Comparison of ENCODE assay signal across 13 cellular contexts in genomic region chr17:550041-550398, GRCh38.
DNase-seq lines count a peak whose midpoint lies in the region; ATAC-seq, FAIRE-seq and TF ChIP-seq lines count a peak whose summit lies in the region.
"Had no signal": no experiment of that assay in that cellular context is flagged by ENCODE, and none has a peak within 500 bp of the region (broad histone marks: within the 10 kb centered on the region; RNA-seq: fewer than 3 reads in every experiment).

No MANE protein-coding gene starts in this region.

- H3K36me3 ChIP-seq in hepatocyte (replicated peaks; ENCODE audit: insufficient read depth, low read depth) = no peaks in the 10 kb centered on the region

- H3K4me1 ChIP-seq in hepatocyte (ENCODE audit: insufficient read depth) = peaks cover 8% of the 10 kb centered on the region
- H3K4me1 ChIP-seq: gastrocnemius medialis had no signal

- peak overlapping the region; percentile 69 for H3K4me2 ChIP-seq in hepatocyte

- 87% methylated on average over 3 of the region's 3 CpGs for WGBS in hepatocyte (ENCODE audit: low lambda C conversion rate, missing lambda C conversion rate)

- H3K27ac ChIP-seq in hepatocyte = peak overlapping the region; percentile 87

- no peaks in the 10 kb centered on the region for H4K20me1 ChIP-seq in hepatocyte (ENCODE audit: insufficient read depth, poor library complexity, severe bottlenecking)

- no peak for ATAC-seq in GM21529 (IDR thresholded peaks at IDR 0.05; ENCODE audit: unreplicated experiment)
- ATAC-seq: effector memory CD8-positive, alpha-beta T cell; gastrocnemius medialis; sciatic nerve had no signal

- no peak for FAIRE-seq in urothelium cell line (lab: Jason Lieb, UNC)

- H3K4me3 ChIP-seq in hepatocyte = no peak overlapping the region
- H3K4me3 ChIP-seq: gastrocnemius medialis had no signal

- no peaks in the 10 kb centered on the region for H3K27me3 ChIP-seq in hepatocyte
- H3K27me3 ChIP-seq: gastrocnemius medialis had no signal

- no peak overlapping the region for H2AFZ ChIP-seq in hepatocyte

- no peak for TF ChIP-seq CTCF in hepatocyte (IDR thresholded peaks at IDR 0.05; ENCODE audit: poor library complexity)

- H3K79me2 ChIP-seq in hepatocyte = no peaks in the 10 kb centered on the region

- DNase-seq in H4 (ENCODE audit: low spot score) (peak; percentile 25), amniotic epithelial cell (ENCODE audit: low read depth) (peak; percentile 86), hepatocyte (ENCODE audit: low spot score) (no peak), urothelium cell line (ENCODE audit: low spot score) (peak; percentile 23), T1000 (lab: John Stamatoyannopoulos, UW) (no peak), COR-L47 (lab: John Stamatoyannopoulos, UW) (no peak)
- DNase-seq: activated naive CD4-positive, alpha-beta T cell; CD4-positive, CD25-positive, alpha-beta regulatory T cell; effector memory CD8-positive, alpha-beta T cell; gastrocnemius medialis; NCI-H2029 had no signal

- H3K9me3 ChIP-seq in hepatocyte (ENCODE audit: low read depth) = no peaks in the 10 kb centered on the region
- H3K9me3 ChIP-seq: gastrocnemius medialis had no signal

- no peaks in the 10 kb centered on the region for H3K9me2 ChIP-seq in hepatocyte (replicated peaks; ENCODE audit: insufficient read depth)

Comparison
In these comparisons a context has a peak if more than half of its experiments do, and no peak if none do; other contexts are left out.
1. DNase-seq: peak in H4 (single experiment), amniotic epithelial cell (single experiment) and urothelium cell line (single experiment); none in hepatocyte (single experiment), T1000 (single experiment) and COR-L47 (single experiment).